In genomic region chr18:31857516-31858106, GRCh38 we compare ENCODE assay signal across 19 cellular contexts.
DNase-seq lines count a peak whose midpoint lies in the region; ATAC-seq, FAIRE-seq and TF ChIP-seq lines count a peak whose summit lies in the region.
"Had no signal": no experiment of that assay in that cellular context is flagged by ENCODE, and none has a peak within 500 bp of the region (broad histone marks: within the 10 kb centered on the region; RNA-seq: fewer than 3 reads in every experiment).

No MANE protein-coding gene starts in this region.

- ATAC-seq in GM21390 (IDR thresholded peaks at IDR 0.05; ENCODE audit: unreplicated experiment) = no peak
- ATAC-seq in stimulated activated effector memory CD8-positive, alpha-beta T cell treated with anti-CD3 and anti-CD28 coated beads, Interleukin-12 subunit alpha, Interleukin-12 subunit beta, amount 100 ng/mL, for 72 hours = no peak
- ATAC-seq: GM23338 had no signal

- H3K36me3 Mint-ChIP-seq in stimulated activated effector memory CD8-positive, alpha-beta T cell treated with anti-CD3 and anti-CD28 coated beads, Interleukin-12 subunit alpha, Interleukin-12 subunit beta, amount 100 ng/mL, for 72 hours = peaks cover 89% of the 10 kb centered on the region

- H3K4me3 Mint-ChIP-seq in stimulated activated effector memory CD8-positive, alpha-beta T cell treated with anti-CD3 and anti-CD28 coated beads, Interleukin-12 subunit alpha, Interleukin-12 subunit beta, amount 100 ng/mL, for 72 hours = no peak overlapping the region
- H3K4me3 Mint-ChIP-seq: GM23338 had no signal

- no peak overlapping the region for H3K27ac Mint-ChIP-seq in stimulated activated effector memory CD8-positive, alpha-beta T cell treated with anti-CD3 and anti-CD28 coated beads, Interleukin-12 subunit alpha, Interleukin-12 subunit beta, amount 100 ng/mL, for 72 hours

- H3K9me3 Mint-ChIP-seq in stimulated activated effector memory CD8-positive, alpha-beta T cell treated with anti-CD3 and anti-CD28 coated beads, Interleukin-12 subunit alpha, Interleukin-12 subunit beta, amount 100 ng/mL, for 72 hours = no peaks in the 10 kb centered on the region
- H3K9me3 Mint-ChIP-seq: GM23338 had no signal

- H3K4me1 Mint-ChIP-seq in stimulated activated effector memory CD8-positive, alpha-beta T cell treated with anti-CD3 and anti-CD28 coated beads, Interleukin-12 subunit alpha, Interleukin-12 subunit beta, amount 100 ng/mL, for 72 hours = no peaks in the 10 kb centered on the region
- H3K4me1 Mint-ChIP-seq: GM23338 had no signal

- DNase-seq in GM12891 (ENCODE audit: insufficient read length, low spot score) (no peak), MV-4-11 (lab: John Stamatoyannopoulos, UW) (peak; percentile 0), dermis microvascular lymphatic vessel endothelial cell (ENCODE audit: low read depth in 2 of 2) (peak; percentile 69 to 86), lung microvascular endothelial cell (ENCODE audit: low read depth in 2 of 2) (peak; percentile 66 to 78), HuH-7.5 (ENCODE audit: low spot score) (no peak)
- no peak for DNase-seq in stimulated activated effector memory CD8-positive, alpha-beta T cell treated with anti-CD3 and anti-CD28 coated beads, Interleukin-12 subunit alpha, Interleukin-12 subunit beta, amount 100 ng/mL, for 72 hours (ENCODE audit: low spot score in 2 of 2)
- DNase-seq: ACHN, C1 segment of cervical spinal cord, DMS79 treated with DMSO at 0.1 percent for 48 hours, HCEC 1CT, Karpas-422, MG63, NCI-H1105, NCI-H2081, NCI-H510A, NCI-H774, PC-9 had no signal

- peak; percentile 40 for FAIRE-seq in GM12891 (lab: Jason Lieb, UNC)

- TF ChIP-seq POLR2A in GM12891 (IDR thresholded peaks at IDR 0.05; ENCODE audit: low read depth, low read length) = no peak

TF ChIP-seq in GM12891, 5 proteins besides CTCF, POLR2A, EP300 and RAD21:
- TF ChIP-seq POU2F2 (IDR thresholded peaks at IDR 0.05; ENCODE audit: low read depth, low read length) (no peak), PAX5 (IDR thresholded peaks at IDR 0.05; ENCODE audit: insufficient read depth, low read length, severe bottlenecking) (no peak), SPI1 (IDR thresholded peaks at IDR 0.05; ENCODE audit: low read depth, low read length) (no peak), POLR2AphosphoS5 (IDR thresholded peaks at IDR 0.05; ENCODE audit: low read depth, low read length) (no peak), TAF1 (IDR thresholded peaks at IDR 0.05; ENCODE audit: low read depth, low read length) (no peak)

Comparison
In these comparisons a context has a peak if more than half of its experiments do, and no peak if none do; other contexts are left out.
1. DNase-seq: peak in MV-4-11 (single experiment), dermis microvascular lymphatic vessel endothelial cell (2 of 2) and lung microvascular endothelial cell (2 of 2); none in GM12891 (single experiment), HuH-7.5 (single experiment) and stimulated activated effector memory CD8-positive, alpha-beta T cell treated with anti-CD3 and anti-CD28 coated beads, Interleukin-12 subunit alpha, Interleukin-12 subunit beta, amount 100 ng/mL, for 72 hours (0 of 2).